Comparison of ENCODE assay signal across 8 cellular contexts in genomic region chr9:114505187-114506081, GRCh38. TPM values are rescaled to one million over a fixed set of nuclear protein-coding genes. Genes with fewer than 3 reads are reported as not detected.
DNase-seq lines count a peak whose midpoint lies in the region; ATAC-seq and TF ChIP-seq lines count a peak whose summit lies in the region.

WHRN (minus strand) TSS chr9:114505473; CDS start chr9:114504801, 672 bp downstream.

- H3K4me1 Mint-ChIP-seq in activated CD4-positive, alpha-beta T cell treated with anti-CD3 and anti-CD28 coated beads, Interleukin-2, amount 10 ng/mL, durations not matched to agents 24 days and 14 days = peaks cover 17% of the 10 kb centered on the region

- no peaks in the 10 kb centered on the region for H3K9me3 Mint-ChIP-seq in activated CD4-positive, alpha-beta T cell treated with anti-CD3 and anti-CD28 coated beads, Interleukin-2, amount 10 ng/mL, durations not matched to agents 24 days and 14 days

- H3K27ac Mint-ChIP-seq in activated CD4-positive, alpha-beta T cell treated with anti-CD3 and anti-CD28 coated beads, Interleukin-2, amount 10 ng/mL, durations not matched to agents 24 days and 14 days = peak within 1 kb of the TSS; percentile 82

- H3K27me3 Mint-ChIP-seq in activated CD4-positive, alpha-beta T cell treated with anti-CD3 and anti-CD28 coated beads, Interleukin-2, amount 10 ng/mL, durations not matched to agents 24 days and 14 days = peaks cover 78% of the 10 kb centered on the region

- peak; percentile 82 for ATAC-seq in HG03175 (IDR thresholded peaks at IDR 0.05; ENCODE audit: unreplicated experiment)

- no peaks in the 10 kb centered on the region for H3K36me3 ChIP-seq in colonic mucosa

- peak within 1 kb of the TSS; percentile 53 for H3K27ac ChIP-seq in colonic mucosa
- peak within 1 kb of the TSS; percentile 65 for H3K27ac ChIP-seq in layer of hippocampus (ENCODE audit: low read depth, low read length)

- intact Hi-C loops in activated CD4-positive, alpha-beta T cell treated with anti-CD3 and anti-CD28 coated beads, Interleukin-2, amount 10 ng/mL, durations not matched to agents 24 days and 14 days (cut with micrococcal nuclease) = loop anchor here (1.0 to 10.0 kb wide), 4 partner anchors 82 to 429 kb away; partner anchors contain the start of genes ATP6V1G1 and TNFSF8
- intact Hi-C loops in colonic mucosa (cut with DNase I) = no loop called here

- no peak for TF ChIP-seq CTCF in colonic mucosa (IDR thresholded peaks at IDR 0.05)

- no peaks in the 10 kb centered on the region for H3K9me3 ChIP-seq in colonic mucosa

- DNase-seq in NK-92 (lab: John Stamatoyannopoulos, UW; ENCODE audit: unreplicated experiment) (peak; percentile 20), NCI-H446 treated with DMSO at 0.1 percent for 48 hours (lab: John Stamatoyannopoulos, UW) (peak; percentile 1), colonic mucosa (peak; percentile 92)
- no peak for DNase-seq in NK-92 treated with Interleukin-12 subunit alpha and Interleukin-12 subunit beta, amount 100 ng/mL, for 24 hours (lab: John Stamatoyannopoulos, UW)
- peak; percentile 97 for DNase-seq in activated CD4-positive, alpha-beta T cell treated with anti-CD3 and anti-CD28 coated beads, Interleukin-2, amount 10 ng/mL, durations not matched to agents 24 days and 14 days
- peak; percentile 94 for DNase-seq in stimulated activated CD4-positive, alpha-beta T cell treated with anti-CD3 and anti-CD28 coated beads, Interleukin-15, amount 100 ng/mL, for 24 hours

- H3K36me3 Mint-ChIP-seq in activated CD4-positive, alpha-beta T cell treated with anti-CD3 and anti-CD28 coated beads, Interleukin-2, amount 10 ng/mL, durations not matched to agents 24 days and 14 days (ENCODE audit: low read depth) = no peaks in the 10 kb centered on the region

- H3K4me3 ChIP-seq in colonic mucosa = peak within 1 kb of the TSS; percentile 61

- peak within 1 kb of the TSS; percentile 87 for H3K4me3 Mint-ChIP-seq in activated CD4-positive, alpha-beta T cell treated with anti-CD3 and anti-CD28 coated beads, Interleukin-2, amount 10 ng/mL, durations not matched to agents 24 days and 14 days

- no peaks in the 10 kb centered on the region for H3K27me3 ChIP-seq in colonic mucosa
- no peaks in the 10 kb centered on the region for H3K27me3 ChIP-seq in layer of hippocampus (ENCODE audit: control insufficient read depth, insufficient read depth, low read length)

- H3K4me1 ChIP-seq in colonic mucosa = peaks cover 3% of the 10 kb centered on the region

- H3K9ac ChIP-seq in colonic mucosa (ENCODE audit: low read depth in 2 of 2, low read length in 2 of 2) = peak within 1 kb of the TSS; percentile 52 to 80

RNA-seq across cellular contexts. Expression of gene WHRN, which starts in this region (rescaled TPM):
- total RNA-seq in activated CD4-positive, alpha-beta T cell treated with anti-CD3 and anti-CD28 coated beads, Interleukin-2, amount 10 ng/mL, durations not matched to agents 24 days and 14 days = 2.0 and 2.1 TPM in 2 replicates
- 1 to 10 TPM; 3.3 to 3.6 TPM for total RNA-seq in colonic mucosa
